ENCODE assay signal across 1 cellular context in genomic region chr12:56941299-56942017, GRCh38.
TF ChIP-seq lines count a peak whose summit lies in the region.

No MANE protein-coding gene starts in this region.

TF ChIP-seq in K562, 482 proteins besides CTCF, POLR2A, EP300 and RAD21 (continued from another document):
- TF ChIP-seq, protein P1, sequence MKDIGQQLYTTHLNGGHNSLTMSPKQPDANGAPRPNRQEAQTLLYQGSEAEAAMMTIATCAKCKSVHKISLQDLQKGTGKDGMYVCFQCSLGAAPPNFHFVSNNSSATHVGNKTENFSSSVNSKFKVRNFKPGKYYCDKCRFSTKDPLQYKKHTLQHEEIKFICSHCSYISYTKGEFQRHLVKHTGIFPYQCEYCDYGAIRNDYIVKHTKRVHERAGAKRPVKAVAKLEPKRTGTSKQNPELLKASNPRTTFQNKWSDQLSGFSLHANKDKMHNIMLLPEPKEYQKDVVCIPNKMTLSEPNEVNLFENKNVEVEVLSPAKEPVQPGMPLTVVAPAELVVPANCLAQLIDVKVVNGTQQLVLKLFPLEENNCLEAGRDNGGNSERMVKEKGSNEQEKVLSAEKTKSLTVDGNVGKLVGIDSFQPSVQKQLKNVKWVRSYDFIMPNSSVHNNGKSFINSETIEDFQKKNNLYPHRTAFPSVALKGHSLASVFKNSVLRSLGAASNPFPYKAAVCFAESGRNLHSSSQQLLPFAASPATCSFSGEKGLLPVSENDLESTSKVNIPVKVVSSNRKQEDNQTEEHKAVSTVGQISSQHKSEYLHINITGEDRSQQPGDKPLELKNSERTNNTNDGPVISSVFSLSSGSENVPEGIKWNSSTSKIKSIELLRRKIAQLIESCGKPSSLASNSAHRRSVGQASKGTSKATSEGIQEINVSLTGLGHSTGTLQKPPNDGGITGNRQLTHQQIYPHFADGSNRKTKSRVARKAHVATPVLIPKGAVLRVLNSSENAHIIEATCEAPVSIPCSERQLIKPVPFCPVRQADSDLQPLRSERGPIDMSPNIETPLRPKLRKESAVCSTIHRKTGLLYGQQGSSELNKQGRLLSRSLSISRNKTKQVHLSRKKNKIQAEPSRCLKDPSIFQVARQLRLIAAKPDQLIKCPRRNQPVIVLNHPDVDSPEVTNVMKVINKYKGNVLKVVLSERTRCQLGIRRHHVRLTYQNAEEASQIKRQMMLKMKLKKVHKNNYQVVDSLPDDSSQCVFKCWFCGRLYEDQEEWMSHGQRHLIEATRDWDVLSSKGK (CRISPR knock-in tag; IDR thresholded peaks at IDR 0.05): no peak
- TF ChIP-seq RBM22 (IDR thresholded peaks at IDR 0.05; ENCODE audit: low read depth, low read length, poor library complexity, severe bottlenecking): no peak
- TF ChIP-seq ZNF140 (CRISPR knock-in tag; IDR thresholded peaks at IDR 0.05): no peak
- no peak for TF ChIP-seq FUS (optimal IDR thresholded peaks at IDR 0.05; ENCODE audit: low read depth, low read length)
- TF ChIP-seq EHMT2 (IDR thresholded peaks at IDR 0.05): 0 out of 2 replicates have a peak, but pooled peaks have one; percentile 20
- TF ChIP-seq NFATC3 (IDR thresholded peaks at IDR 0.05): no peak
- TF ChIP-seq, protein P2, sequence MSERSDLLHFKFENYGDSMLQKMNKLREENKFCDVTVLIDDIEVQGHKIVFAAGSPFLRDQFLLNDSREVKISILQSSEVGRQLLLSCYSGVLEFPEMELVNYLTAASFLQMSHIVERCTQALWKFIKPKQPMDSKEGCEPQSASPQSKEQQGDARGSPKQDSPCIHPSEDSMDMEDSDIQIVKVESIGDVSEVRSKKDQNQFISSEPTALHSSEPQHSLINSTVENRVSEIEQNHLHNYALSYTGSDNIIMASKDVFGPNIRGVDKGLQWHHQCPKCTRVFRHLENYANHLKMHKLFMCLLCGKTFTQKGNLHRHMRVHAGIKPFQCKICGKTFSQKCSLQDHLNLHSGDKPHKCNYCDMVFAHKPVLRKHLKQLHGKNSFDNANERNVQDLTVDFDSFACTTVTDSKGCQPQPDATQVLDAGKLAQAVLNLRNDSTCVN (CRISPR knock-in tag; IDR thresholded peaks at IDR 0.05): no peak
- TF ChIP-seq ZC3H8 (IDR thresholded peaks at IDR 0.05): no peak
- TF ChIP-seq GABPB2 (CRISPR knock-in tag; conservative IDR thresholded peaks at IDR 0.05): no peak
- 0 out of 2 replicates have a peak, but pooled peaks have one; percentile 3 for TF ChIP-seq MYNN (IDR thresholded peaks at IDR 0.05)
- TF ChIP-seq MYNN (CRISPR knock-in tag; IDR thresholded peaks at IDR 0.05): no peak
- no peak for TF ChIP-seq LEF1 (IDR thresholded peaks at IDR 0.05)
- TF ChIP-seq ZBTB7A (IDR thresholded peaks at IDR 0.05; ENCODE audit: borderline replicate concordance, control insufficient read depth, low read depth, low read length): no peak
- TF ChIP-seq ZNF217 (CRISPR knock-in tag; IDR thresholded peaks at IDR 0.05): no peak
- TF ChIP-seq POLR2AphosphoS5 (IDR thresholded peaks at IDR 0.05; ENCODE audit: control insufficient read depth, insufficient read depth, low read depth, low read length): no peak
- TF ChIP-seq NFE2L1 (tag; IDR thresholded peaks at IDR 0.05; ENCODE audit: borderline replicate concordance, low read depth): peak; percentile 81
- peak; percentile 28 for TF ChIP-seq CBFA2T3 (IDR thresholded peaks at IDR 0.05)
- TF ChIP-seq EGR1 (conservative IDR thresholded peaks at IDR 0.05): peak; percentile 66
- TF ChIP-seq ZNF239 (CRISPR knock-in tag; IDR thresholded peaks at IDR 0.05): no peak
- peak; percentile 30; the same call in 1 of the 2 replicates for TF ChIP-seq CBFA2T2 (conservative IDR thresholded peaks at IDR 0.05)
- TF ChIP-seq MTA3 (IDR thresholded peaks at IDR 0.05; ENCODE audit: borderline replicate concordance): 0 out of 2 replicates have a peak, but pooled peaks have one; percentile 18
- no peak for TF ChIP-seq FOXA1 (IDR thresholded peaks at IDR 0.05; ENCODE audit: borderline replicate concordance)
- TF ChIP-seq RCOR1 (IDR thresholded peaks at IDR 0.05; ENCODE audit: borderline replicate concordance in 1 of 2, low read depth in 2 of 2, low read length in 2 of 2): no peak
- no peak for TF ChIP-seq GTF2E2 (tag; IDR thresholded peaks at IDR 0.05)
- TF ChIP-seq MXD1 (CRISPR knock-in tag; IDR thresholded peaks at IDR 0.05; ENCODE audit: borderline replicate concordance, poor library complexity, severe bottlenecking): no peak
- 0 out of 2 replicates have a peak, but pooled peaks have one; percentile 29 for TF ChIP-seq ARID1B (IDR thresholded peaks at IDR 0.05)
- TF ChIP-seq MAFF (IDR thresholded peaks at IDR 0.05; ENCODE audit: low read length): peak; percentile 83
- TF ChIP-seq ZNF316 (IDR thresholded peaks at IDR 0.05): peak; percentile 90
- 0 out of 2 replicates have a peak, but pooled peaks have one; percentile 36 for TF ChIP-seq L3MBTL2 (IDR thresholded peaks at IDR 0.05)
- TF ChIP-seq, protein P3, sequence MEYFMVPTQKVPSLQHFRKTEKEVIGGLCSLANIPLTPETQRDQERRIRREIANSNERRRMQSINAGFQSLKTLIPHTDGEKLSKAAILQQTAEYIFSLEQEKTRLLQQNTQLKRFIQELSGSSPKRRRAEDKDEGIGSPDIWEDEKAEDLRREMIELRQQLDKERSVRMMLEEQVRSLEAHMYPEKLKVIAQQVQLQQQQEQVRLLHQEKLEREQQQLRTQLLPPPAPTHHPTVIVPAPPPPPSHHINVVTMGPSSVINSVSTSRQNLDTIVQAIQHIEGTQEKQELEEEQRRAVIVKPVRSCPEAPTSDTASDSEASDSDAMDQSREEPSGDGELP (CRISPR knock-in tag; IDR thresholded peaks at IDR 0.05; ENCODE audit: borderline replicate concordance): peak; percentile 61; the same call in 1 of the 2 replicates
- TF ChIP-seq HDAC6 (IDR thresholded peaks at IDR 0.05; ENCODE audit: low read depth, low read length): no peak
- TF ChIP-seq DPF2 (IDR thresholded peaks at IDR 0.05): peak; percentile 45; the same call in 1 of the 2 replicates
- TF ChIP-seq ZC3H4 (CRISPR knock-in tag; IDR thresholded peaks at IDR 0.05; ENCODE audit: borderline replicate concordance): no peak
- peak; percentile 86 for TF ChIP-seq C11orf30 (IDR thresholded peaks at IDR 0.05; ENCODE audit: low read depth)
- TF ChIP-seq CTBP1 (IDR thresholded peaks at IDR 0.05; ENCODE audit: borderline replicate concordance): peak; percentile 13; the same call in 1 of the 2 replicates
- no peak for TF ChIP-seq ILK (tag; IDR thresholded peaks at IDR 0.05; ENCODE audit: borderline replicate concordance, low read depth)
- TF ChIP-seq RBM39 (optimal IDR thresholded peaks at IDR 0.05; ENCODE audit: low read depth, low read length): no peak
- TF ChIP-seq NFE2 (IDR thresholded peaks at IDR 0.05; ENCODE audit: low read depth): peak; percentile 92
- no peak for TF ChIP-seq HNRNPK (IDR thresholded peaks at IDR 0.05; ENCODE audit: low read depth, low read length, poor library complexity, severe bottlenecking)
- peak; percentile 54 for TF ChIP-seq ATF3 (IDR thresholded peaks at IDR 0.05)
- no peak for TF ChIP-seq ATF3 (CRISPR knock-in tag; conservative IDR thresholded peaks at IDR 0.05)
- peak; percentile 95 for TF ChIP-seq MAFG (tag; conservative IDR thresholded peaks at IDR 0.05)
